ENCODE assay signal across 9 cellular contexts in the genomic region with DNA sequence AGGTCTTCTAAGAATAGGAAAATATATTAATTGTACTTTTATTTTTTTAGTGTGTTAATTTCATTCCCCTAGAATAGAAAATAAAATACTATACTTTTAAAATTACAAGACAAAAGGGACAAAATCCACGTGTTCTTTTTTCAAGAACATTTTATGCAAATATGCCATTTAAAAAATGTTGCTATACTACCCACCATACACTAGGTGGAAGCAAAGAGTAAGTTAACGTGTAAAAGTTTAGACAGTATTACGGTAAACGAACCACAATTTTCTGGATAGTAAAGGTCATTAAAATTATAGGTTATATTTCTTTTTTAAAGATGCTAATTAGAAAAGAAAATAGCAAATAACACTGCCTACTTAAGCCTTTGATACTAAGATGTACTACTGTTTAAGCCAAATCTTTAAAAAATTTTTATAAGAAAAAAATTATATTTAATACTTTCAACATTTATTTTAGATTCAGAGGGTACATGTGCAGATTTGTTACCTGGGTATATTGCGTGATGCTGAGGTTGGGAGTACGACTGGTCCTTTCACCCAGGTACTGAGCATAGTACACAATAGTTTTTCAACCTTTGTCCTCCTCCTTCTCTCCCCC.
DNase-seq lines count a peak whose midpoint lies in the region; ATAC-seq, FAIRE-seq and TF ChIP-seq lines count a peak whose summit lies in the region.
"Had no signal": no experiment of that assay in that cellular context is flagged by ENCODE, and none has a peak within 500 bp of the region (broad histone marks: within the 10 kb centered on the region; RNA-seq: fewer than 3 reads in every experiment).

No MANE protein-coding gene starts in this region.

- H3K4me2 ChIP-seq in H9 (ENCODE audit: insufficient read depth, insufficient read length, low read length) (no peak overlapping the region), MM.1S (ENCODE audit: low read depth, low read length) (no peak overlapping the region)

- no peak overlapping the region for H3K9ac ChIP-seq in H9 (ENCODE audit: extremely low read depth, insufficient read length, low read length)
- H3K9ac ChIP-seq in MM.1S (ENCODE audit: low read length) = no peak overlapping the region
- H3K9ac ChIP-seq in kidney (ENCODE audit: low read length in 2 of 2) = no peak overlapping the region

- no peak overlapping the region for H2BK5ac ChIP-seq in H9 (ENCODE audit: insufficient read length, low read length)

- TF ChIP-seq CTCF in H9 (conservative IDR thresholded peaks at IDR 0.05) = peak; percentile 80
- peak; percentile 58 for TF ChIP-seq CTCF in MM.1S (IDR thresholded peaks at IDR 0.05; ENCODE audit: low read length)
- no peak; the same call in 1 of the 2 replicates for TF ChIP-seq CTCF in WTC11 (IDR thresholded peaks at IDR 0.05)
- TF ChIP-seq CTCF in kidney (IDR thresholded peaks at IDR 0.05; ENCODE audit: borderline replicate concordance, extremely low read depth, insufficient read depth) = peak; percentile 46

- no peak overlapping the region for H3K27ac ChIP-seq in H9 (ENCODE audit: insufficient read length, low read depth, low read length)
- no peak overlapping the region for H3K27ac ChIP-seq in MM.1S (ENCODE audit: low read length)
- no peak overlapping the region for H3K27ac ChIP-seq in kidney (ENCODE audit: low read depth in 2 of 2, low read length in 2 of 2)

- H3K36me3 ChIP-seq in MM.1S (replicated peaks; ENCODE audit: insufficient read depth, low read length) = no peaks in the 10 kb centered on the region
- H3K36me3 ChIP-seq in kidney (ENCODE audit: control insufficient read depth in 1 of 2, insufficient read depth in 2 of 2, low read length in 2 of 2) = no peaks in the 10 kb centered on the region

- peak; percentile 97 for FAIRE-seq in kidney (lab: Jason Lieb, UNC)

- H3K27ac Mint-ChIP-seq in H9 (no peak overlapping the region), WTC11 (no peak overlapping the region)
- H3K27ac Mint-ChIP-seq: stimulated activated naive B cell treated with anti-CD40 and anti-IgM and Interleukin-4, amounts not matched to agents 10 μg/mL and 1 μg/mL and 100 μg/mL, for 72 hours had no signal

- H3K9me3 ChIP-seq in H9 (ENCODE audit: control insufficient read depth, low read depth, low read length) = no peaks in the 10 kb centered on the region
- no peaks in the 10 kb centered on the region for H3K9me3 ChIP-seq in MM.1S (replicated peaks; ENCODE audit: insufficient read depth, low read length)
- no peaks in the 10 kb centered on the region for H3K9me3 ChIP-seq in kidney (ENCODE audit: control insufficient read depth in 1 of 2, low read length in 2 of 2)

- H3K23me2 ChIP-seq in H9 (ENCODE audit: insufficient read length, low read depth, low read length, poor library complexity, severe bottlenecking) = no peaks in the 10 kb centered on the region

- no peak overlapping the region for H2AK5ac ChIP-seq in H9 (ENCODE audit: insufficient read length, low read length)

- no peak overlapping the region for H4K8ac ChIP-seq in H9 (replicated peaks; ENCODE audit: insufficient read length, low read depth, low read length)

- no peak overlapping the region for H2BK120ac ChIP-seq in H9 (ENCODE audit: low read depth, low read length, poor library complexity, severe bottlenecking)

- no peak overlapping the region for H4K91ac ChIP-seq in H9 (ENCODE audit: insufficient read length, low read depth, low read length)

- no peaks in the 10 kb centered on the region for H3K9me2 ChIP-seq in MM.1S (replicated peaks; ENCODE audit: insufficient read depth, low read length)

- no peak overlapping the region for H3K14ac ChIP-seq in H9 (ENCODE audit: insufficient read depth, low read length)

- H3K79me2 ChIP-seq in H9 (ENCODE audit: insufficient read depth, low read length) = no peaks in the 10 kb centered on the region
- no peaks in the 10 kb centered on the region for H3K79me2 ChIP-seq in MM.1S (ENCODE audit: low read length)

- no peak overlapping the region for H3T11ph ChIP-seq in H9 (ENCODE audit: low read length)

- H2BK12ac ChIP-seq in H9 (ENCODE audit: insufficient read length, low read depth, low read length) = no peak overlapping the region

- H3K27me3 Mint-ChIP-seq in H9 (ENCODE audit: low read depth) (no peaks in the 10 kb centered on the region), WTC11 (ENCODE audit: low read depth) (no peaks in the 10 kb centered on the region; the same call in 1 of the 2 replicates)
- H3K27me3 Mint-ChIP-seq: stimulated activated naive B cell treated with anti-CD40 and anti-IgM and Interleukin-4, amounts not matched to agents 10 μg/mL and 1 μg/mL and 100 μg/mL, for 72 hours had no signal

- H3K9me3 Mint-ChIP-seq in H9 (no peaks in the 10 kb centered on the region), WTC11 (no peaks in the 10 kb centered on the region)
- H3K9me3 Mint-ChIP-seq: stimulated activated naive B cell treated with anti-CD40 and anti-IgM and Interleukin-4, amounts not matched to agents 10 μg/mL and 1 μg/mL and 100 μg/mL, for 72 hours had no signal

- H2AFZ ChIP-seq in H9 (ENCODE audit: low read length) (no peak overlapping the region), MM.1S (ENCODE audit: low read length) (no peak overlapping the region)

- H3K4me1 ChIP-seq in H9 (ENCODE audit: insufficient read depth, low read length) (no peaks in the 10 kb centered on the region; the same call in 1 of the 2 replicates), MM.1S (ENCODE audit: low read length) (no peaks in the 10 kb centered on the region), kidney (ENCODE audit: control insufficient read depth in 1 of 2, insufficient read depth in 1 of 2, low read depth in 1 of 2, low read length in 2 of 2) (peaks cover 0 to 3% of the 10 kb centered on the region in 2 donors)

- peak; percentile 50 for ATAC-seq in WTC11

- H4K20me1 ChIP-seq in H9 (ENCODE audit: control insufficient read depth, insufficient read depth, insufficient read length) (no peaks in the 10 kb centered on the region), MM.1S (ENCODE audit: insufficient read depth, low read length) (no peaks in the 10 kb centered on the region)

- no peak overlapping the region for H2BK15ac ChIP-seq in H9 (ENCODE audit: low read depth, low read length)

- no peak overlapping the region for H4K5ac ChIP-seq in H9 (ENCODE audit: insufficient read length, low read depth, low read length)

- H3K56ac ChIP-seq in H9 (ENCODE audit: insufficient read length, low read depth, low read length) = no peak overlapping the region

- H3K4me3 ChIP-seq in MM.1S (ENCODE audit: low read length) = no peak overlapping the region
- no peak overlapping the region for H3K4me3 ChIP-seq in kidney (ENCODE audit: low read length in 2 of 2)

- POLR2A ChIA-PET in WTC11 (lab: Charles Lee) = no interaction called here

- no peak overlapping the region for H3K18ac ChIP-seq in H9 (ENCODE audit: insufficient read length, low read depth, low read length)

- H3K4me3 Mint-ChIP-seq in H9 = no peak overlapping the region
- no peak overlapping the region for H3K4me3 Mint-ChIP-seq in WTC11
- H3K4me3 Mint-ChIP-seq: stimulated activated naive B cell treated with anti-CD40 and anti-IgM and Interleukin-4, amounts not matched to agents 10 μg/mL and 1 μg/mL and 100 μg/mL, for 72 hours had no signal

- no peaks in the 10 kb centered on the region for H3F3A ChIP-seq in MM.1S (ENCODE audit: insufficient read depth, low read length)

- DNase-seq in NCI-H2196 (lab: John Stamatoyannopoulos, UW; ENCODE audit: unreplicated experiment) = peak; percentile 32
- no peak for DNase-seq in NCI-H2196 treated with DMSO at 0.1 percent for 48 hours (lab: John Stamatoyannopoulos, UW; ENCODE audit: unreplicated experiment)
- no peak for DNase-seq in H9
- peak; percentile 60 for DNase-seq in MM.1S
- DNase-seq in WTC11 (ENCODE audit: low spot score) = no peak
- no peak for DNase-seq in kidney
- no peak for DNase-seq in DMS153 treated with DMSO at 0.1 percent for 48 hours (lab: John Stamatoyannopoulos, UW; ENCODE audit: unreplicated experiment)
- DNase-seq in amniotic stem cell (lab: John Stamatoyannopoulos, UW) = no peak
- DNase-seq: stimulated activated naive B cell treated with anti-CD40 and anti-IgM and Interleukin-4, amounts not matched to agents 10 μg/mL and 1 μg/mL and 100 μg/mL, for 72 hours had no signal

- intact Hi-C loops in kidney (cut with DNase I) = no loop called here

- H3K36me3 Mint-ChIP-seq in H9 (ENCODE audit: insufficient read depth in 1 of 3, low read depth in 3 of 3) = no peaks in the 10 kb centered on the region
- H3K36me3 Mint-ChIP-seq in WTC11 = no peaks in the 10 kb centered on the region
- H3K36me3 Mint-ChIP-seq: stimulated activated naive B cell treated with anti-CD40 and anti-IgM and Interleukin-4, amounts not matched to agents 10 μg/mL and 1 μg/mL and 100 μg/mL, for 72 hours had no signal

- no peak overlapping the region for H3K23ac ChIP-seq in H9 (ENCODE audit: insufficient read length, low read depth, low read length)

- H3K4ac ChIP-seq in H9 (ENCODE audit: low read depth, low read length) = no peak overlapping the region

- CTCF ChIA-PET in WTC11 (lab: Charles Lee) = no interaction called here

- no peaks in the 10 kb centered on the region for H3K4me1 Mint-ChIP-seq in H9
- H3K4me1 Mint-ChIP-seq in WTC11 = no peaks in the 10 kb centered on the region
- H3K4me1 Mint-ChIP-seq: stimulated activated naive B cell treated with anti-CD40 and anti-IgM and Interleukin-4, amounts not matched to agents 10 μg/mL and 1 μg/mL and 100 μg/mL, for 72 hours had no signal

- H3K27me3 ChIP-seq in H9 (ENCODE audit: insufficient read depth, low read length) (no peaks in the 10 kb centered on the region), MM.1S (replicated peaks; ENCODE audit: insufficient read depth, low read length) (no peaks in the 10 kb centered on the region)

- WGBS in H9 (ENCODE audit: extremely low coverage, insufficient read length, low lambda C conversion rate) = no CpG with 5 or more reads among the region's 6 CpGs

- H3K79me1 ChIP-seq in H9 (ENCODE audit: insufficient read depth, low read depth, low read length, poor library complexity, severe bottlenecking) = no peaks in the 10 kb centered on the region

- no peak overlapping the region for H2BK20ac ChIP-seq in H9 (ENCODE audit: low read depth, low read length, poor library complexity, severe bottlenecking)

TF ChIP-seq in WTC11, 78 proteins besides CTCF, POLR2A, EP300 and RAD21 (continues in another document):
- TF ChIP-seq, protein P1, sequence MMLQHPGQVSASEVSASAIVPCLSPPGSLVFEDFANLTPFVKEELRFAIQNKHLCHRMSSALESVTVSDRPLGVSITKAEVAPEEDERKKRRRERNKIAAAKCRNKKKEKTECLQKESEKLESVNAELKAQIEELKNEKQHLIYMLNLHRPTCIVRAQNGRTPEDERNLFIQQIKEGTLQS (CRISPR knock-in tag; conservative IDR thresholded peaks at IDR 0.05) = no peak
- TF ChIP-seq, protein P2, sequence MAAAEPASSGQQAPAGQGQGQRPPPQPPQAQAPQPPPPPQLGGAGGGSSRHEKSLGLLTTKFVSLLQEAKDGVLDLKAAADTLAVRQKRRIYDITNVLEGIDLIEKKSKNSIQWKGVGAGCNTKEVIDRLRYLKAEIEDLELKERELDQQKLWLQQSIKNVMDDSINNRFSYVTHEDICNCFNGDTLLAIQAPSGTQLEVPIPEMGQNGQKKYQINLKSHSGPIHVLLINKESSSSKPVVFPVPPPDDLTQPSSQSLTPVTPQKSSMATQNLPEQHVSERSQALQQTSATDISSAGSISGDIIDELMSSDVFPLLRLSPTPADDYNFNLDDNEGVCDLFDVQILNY (CRISPR knock-in tag; IDR thresholded peaks at IDR 0.05) = no peak
- TF ChIP-seq SOX15 (CRISPR knock-in tag; IDR thresholded peaks at IDR 0.05) = no peak

Comparison
In these comparisons a context has a peak if more than half of its experiments do, and no peak if none do; other contexts are left out.
1. DNase-seq: peak in NCI-H2196 (single experiment) and MM.1S (single experiment); none in NCI-H2196 treated with DMSO at 0.1 percent for 48 hours (single experiment), H9 (single experiment), WTC11 (single experiment), kidney (single experiment), DMS153 treated with DMSO at 0.1 percent for 48 hours (single experiment) and amniotic stem cell (single experiment).